ENCODE assay signal across 16 cellular contexts in the genomic region with DNA sequence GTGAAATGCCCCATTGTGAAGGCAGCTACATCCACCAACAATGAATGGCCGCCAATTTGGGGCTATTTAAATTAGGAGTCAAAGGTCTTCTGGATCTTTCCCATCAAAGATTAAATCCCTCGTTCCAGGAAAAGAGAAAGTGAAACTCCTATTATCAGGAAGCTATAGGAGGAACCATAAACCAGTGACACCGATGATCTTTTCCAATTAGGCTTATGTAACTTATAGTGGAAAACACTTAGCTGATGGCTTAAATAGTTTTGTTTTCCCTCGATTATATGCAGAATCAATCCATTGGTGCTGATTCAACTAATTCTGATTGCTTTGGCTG.
A peak's percentile ranks its signal among the peaks of the same experiment; 100 is the strongest.
DNase-seq lines count a peak whose midpoint lies in the region; ATAC-seq and TF ChIP-seq lines count a peak whose summit lies in the region.
"Had no signal": no experiment of that assay in that cellular context is flagged by ENCODE, and none has a peak within 500 bp of the region (broad histone marks: within the 10 kb centered on the region; RNA-seq: fewer than 3 reads in every experiment).

No MANE protein-coding gene starts in this region.

- intact Hi-C loops in breast epithelium (cut with DNase I; ENCODE audit: low total_unique reads) = no loop called here

- no peak overlapping the region for H3K27ac ChIP-seq in breast epithelium
- H3K27ac ChIP-seq: gastroesophageal sphincter had no signal

- TF ChIP-seq CTCF in breast epithelium (IDR thresholded peaks at IDR 0.05) = no peak

- DNase-seq in NCI-H187 treated with DMSO at 0.1 percent for 48 hours (lab: John Stamatoyannopoulos, UW) (peak; percentile 78), NCI-H187 (lab: John Stamatoyannopoulos, UW) (no peak), OCI-M1 (lab: John Stamatoyannopoulos, UW) (peak; percentile 19), foreskin melanocyte (peak; percentile 1), NCI-H2081 treated with DMSO at 0.1 percent for 48 hours (lab: John Stamatoyannopoulos, UW) (no peak), breast epithelium (ENCODE audit: low spot score in 2 of 2) (no peak)
- DNase-seq: activated CD4-positive, alpha-beta T cell treated with anti-CD3 and anti-CD28 coated beads for 48 hours; activated effector memory CD4-positive, alpha-beta T cell treated with anti-CD3 and anti-CD28 coated beads, Interleukin-2, amount 50 U/mL, for 16 hours; EL; erythroblast; KG1; NCI-H526 had no signal

- no peak for TF ChIP-seq POLR2A in breast epithelium (IDR thresholded peaks at IDR 0.05)

- H3K4me3 ChIP-seq in skeletal muscle satellite cell (ENCODE audit: low read length) = peak overlapping the region; percentile 32
- no peak overlapping the region for H3K4me3 ChIP-seq in breast epithelium
- H3K4me3 ChIP-seq: gastroesophageal sphincter had no signal

- ATAC-seq in GM21526 (IDR thresholded peaks at IDR 0.05; ENCODE audit: low FRiP score, unreplicated experiment) = no peak
- ATAC-seq: gastroesophageal sphincter had no signal

- H3K27me3 ChIP-seq in skeletal muscle satellite cell (ENCODE audit: control insufficient read depth, insufficient read depth, low read length) (no peaks in the 10 kb centered on the region), breast epithelium (no peaks in the 10 kb centered on the region)
- H3K27me3 ChIP-seq: gastroesophageal sphincter, tibial nerve had no signal

- H3K9me3 ChIP-seq in skeletal muscle satellite cell (replicated peaks; ENCODE audit: low read length) (peaks cover 7% of the 10 kb centered on the region), breast epithelium (no peaks in the 10 kb centered on the region)
- H3K9me3 ChIP-seq: tibial nerve had no signal

- peak overlapping the region; percentile 65 for H3K4me2 ChIP-seq in skeletal muscle satellite cell (ENCODE audit: low read length)

- H3K36me3 ChIP-seq in skeletal muscle satellite cell (ENCODE audit: insufficient read depth, low read length) = no peaks in the 10 kb centered on the region
- no peaks in the 10 kb centered on the region for H3K36me3 ChIP-seq in breast epithelium
- H3K36me3 ChIP-seq: gastroesophageal sphincter, tibial nerve had no signal

- no peak overlapping the region for H3K9ac ChIP-seq in skeletal muscle satellite cell (ENCODE audit: low read depth, low read length)

- H3K4me1 ChIP-seq in skeletal muscle satellite cell (ENCODE audit: control insufficient read depth, insufficient read depth, low read length) (no peaks in the 10 kb centered on the region), breast epithelium (no peaks in the 10 kb centered on the region)
- H3K4me1 ChIP-seq: gastroesophageal sphincter had no signal

Comparison
In these comparisons a context has a peak if more than half of its experiments do, and no peak if none do; other contexts are left out.
1. DNase-seq: peak in NCI-H187 treated with DMSO at 0.1 percent for 48 hours (single experiment), OCI-M1 (single experiment) and foreskin melanocyte (single experiment); none in NCI-H187 (0 of 2), NCI-H2081 treated with DMSO at 0.1 percent for 48 hours (single experiment) and breast epithelium (0 of 2).